Comparison of ENCODE assay signal across 24 cellular contexts in the genomic region with DNA sequence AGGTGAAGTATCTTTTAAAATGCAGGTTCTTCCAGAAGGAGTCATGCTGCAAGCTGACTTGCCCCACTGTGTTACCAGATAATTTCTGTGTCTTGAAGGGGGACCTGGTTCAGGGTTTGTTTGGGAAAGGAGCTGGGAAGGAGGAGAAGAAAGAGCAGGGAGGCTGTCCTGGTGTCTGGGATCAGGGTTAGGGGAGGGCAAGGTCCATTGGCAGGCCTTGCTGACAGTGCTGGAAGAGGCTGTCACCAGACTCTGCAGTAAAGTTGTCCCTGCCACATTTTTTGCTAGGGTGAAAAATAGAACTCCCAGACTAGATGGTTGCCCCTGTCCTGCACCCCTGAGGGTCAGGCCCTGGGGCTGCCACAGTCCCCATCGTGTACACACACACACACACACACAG. TPM values are rescaled to one million over a fixed set of nuclear protein-coding genes. Genes with fewer than 3 reads are reported as not detected.
A peak's percentile ranks its signal among the peaks of the same experiment; 100 is the strongest.
DNase-seq lines count a peak whose midpoint lies in the region; ATAC-seq and TF ChIP-seq lines count a peak whose summit lies in the region.
"Had no signal": no experiment of that assay in that cellular context is flagged by ENCODE, and none has a peak within 500 bp of the region (broad histone marks: within the 10 kb centered on the region; RNA-seq: fewer than 3 reads in every experiment).

No MANE protein-coding gene starts in this region.

- H3K27ac Mint-ChIP-seq in endothelial cell (ENCODE audit: unreplicated experiment) = no peak overlapping the region
- H3K27ac Mint-ChIP-seq: CD4-positive, alpha-beta memory T cell had no signal

- peaks cover 2% of the 10 kb centered on the region for H3K4me1 ChIP-seq in right cardiac atrium (ENCODE audit: control insufficient read depth, insufficient read depth, low read length)
- no peaks in the 10 kb centered on the region for H3K4me1 ChIP-seq in osteoblast (ENCODE audit: insufficient read depth, low read length)
- H3K4me1 ChIP-seq in uterus = no peaks in the 10 kb centered on the region
- H3K4me1 ChIP-seq: BLaER1, Peyer's patch had no signal

- no peak overlapping the region for H2AFZ ChIP-seq in osteoblast (ENCODE audit: low read length)

- DNase-seq in HuH-7 (ENCODE audit: low spot score) (peak; percentile 34), endothelial cell (ENCODE audit: low spot score) (no peak), right cardiac atrium (peak in 1 of 3 donors; percentile 30), osteoblast (ENCODE audit: insufficient read length, low spot score, missing footprints) (peak; percentile 31), HK-2 (ENCODE audit: unreplicated experiment) (no peak), uterus (no peak)
- no peak for DNase-seq in activated T-cell treated with anti-CD3 and anti-CD28 coated beads, Interleukin-2, amount 50 U/mL, for 48 hours
- DNase-seq: Calu3; CD4-positive, alpha-beta memory T cell; DMS153; Karpas-422; MV-4-11; NCI-H1105 treated with DMSO at 0.1 percent for 48 hours; NCI-H2029 treated with DMSO at 0.1 percent for 48 hours; NCI-H345; NCI-H524 treated with DMSO at 0.1 percent for 48 hours; NCI-H82; Peyer's patch had no signal

- H3K4me2 ChIP-seq in osteoblast (ENCODE audit: insufficient read depth, low read length) = no peak overlapping the region
- H3K4me2 ChIP-seq: BLaER1 had no signal

- no peaks in the 10 kb centered on the region for H3K4me1 Mint-ChIP-seq in endothelial cell (ENCODE audit: unreplicated experiment)
- H3K4me1 Mint-ChIP-seq: CD4-positive, alpha-beta memory T cell had no signal

- peak overlapping the region; percentile 59 for H3K4me3 Mint-ChIP-seq in endothelial cell (ENCODE audit: unreplicated experiment)
- H3K4me3 Mint-ChIP-seq: CD4-positive, alpha-beta memory T cell had no signal

- H3K9me3 ChIP-seq in right cardiac atrium (ENCODE audit: control insufficient read depth, low read length) = no peaks in the 10 kb centered on the region
- H3K9me3 ChIP-seq in osteoblast (ENCODE audit: low read depth, low read length) = no peaks in the 10 kb centered on the region
- no peaks in the 10 kb centered on the region for H3K9me3 ChIP-seq in uterus
- H3K9me3 ChIP-seq: BLaER1, Peyer's patch had no signal

- H3K27me3 Mint-ChIP-seq in endothelial cell (ENCODE audit: unreplicated experiment) = peaks cover 13% of the 10 kb centered on the region

- H3K36me3 ChIP-seq in osteoblast (ENCODE audit: insufficient read depth, low read length) (no peaks in the 10 kb centered on the region), uterus (no peaks in the 10 kb centered on the region)
- H3K36me3 ChIP-seq: Peyer's patch had no signal

- intact Hi-C loops in right cardiac atrium (cut with DNase I) (no loop called here), uterus (cut with DNase I; ENCODE audit: low total_unique reads) (no loop called here)

- H3K4me3 ChIP-seq in right cardiac atrium (ENCODE audit: low read length) = no peak overlapping the region
- H3K4me3 ChIP-seq in osteoblast (ENCODE audit: insufficient read depth, low read length) = no peak overlapping the region
- no peak overlapping the region for H3K4me3 ChIP-seq in uterus
- H3K4me3 ChIP-seq: BLaER1, Peyer's patch had no signal

- WGBS in right cardiac atrium = 32% methylated on average over 1 of the region's 1 CpG

- no peaks in the 10 kb centered on the region for H3K9me3 Mint-ChIP-seq in endothelial cell (ENCODE audit: unreplicated experiment)
- H3K9me3 Mint-ChIP-seq: CD4-positive, alpha-beta memory T cell had no signal

- H3K36me3 Mint-ChIP-seq in endothelial cell (ENCODE audit: low read depth, unreplicated experiment) = peaks cover 39% of the 10 kb centered on the region
- H3K36me3 Mint-ChIP-seq: CD4-positive, alpha-beta memory T cell had no signal

- no peaks in the 10 kb centered on the region for H3K27me3 ChIP-seq in right cardiac atrium (ENCODE audit: control insufficient read depth, insufficient read depth)
- no peaks in the 10 kb centered on the region for H3K27me3 ChIP-seq in osteoblast (ENCODE audit: insufficient read depth, low read length)
- no peaks in the 10 kb centered on the region for H3K27me3 ChIP-seq in uterus
- H3K27me3 ChIP-seq: BLaER1, Peyer's patch had no signal

- no peaks in the 10 kb centered on the region for H3K79me2 ChIP-seq in osteoblast (ENCODE audit: insufficient read depth, low read length)

- TF ChIP-seq POLR2A in uterus (IDR thresholded peaks at IDR 0.05) = no peak

- no peak for TF ChIP-seq CTCF in endothelial cell (IDR thresholded peaks at IDR 0.05; ENCODE audit: unreplicated experiment)
- TF ChIP-seq CTCF in osteoblast (IDR thresholded peaks at IDR 0.05; ENCODE audit: extremely low read depth, low read depth, low read length) = no peak
- TF ChIP-seq CTCF in uterus (IDR thresholded peaks at IDR 0.05) = no peak

- H3K27ac ChIP-seq in right cardiac atrium (ENCODE audit: low read length) (peak overlapping the region; percentile 33), osteoblast (ENCODE audit: low read depth, low read length) (no peak overlapping the region), uterus (no peak overlapping the region)
- H3K27ac ChIP-seq: BLaER1, Peyer's patch had no signal

- ATAC-seq in right cardiac atrium = peak; percentile 6 to 49
- ATAC-seq: HCT116 had no signal

- no peaks in the 10 kb centered on the region for H4K20me1 ChIP-seq in osteoblast (ENCODE audit: insufficient read depth, low read length)
- H4K20me1 ChIP-seq: BLaER1 had no signal

RNA-seq across cellular contexts. Expression of gene GLP1R, which starts 14.9 kb away (rescaled TPM):
- total RNA-seq in endothelial cell (ENCODE audit: unreplicated experiment) = 42.5 TPM
- 1 to 10 TPM; 3.1 to 9.4 (median 4.7) TPM for total RNA-seq in right cardiac atrium
- polyA plus RNA-seq in right cardiac atrium = 3.5 TPM
- not detected in 2 replicates for total RNA-seq in osteoblast
- total RNA-seq in uterus = under 1 TPM in 1 of 4 donors, not detected in 3; 0.55 TPM
- total RNA-seq: CD4-positive, alpha-beta memory T cell; G401; M059J; OCI-LY7; SK-MEL-5 had no signal
- polyA plus RNA-seq: CD4-positive, alpha-beta memory T cell had no signal

RNA-seq across cellular contexts. Expression of gene SAYSD1, which starts 51.5 kb away (rescaled TPM):
- 10.8 TPM for total RNA-seq in endothelial cell (ENCODE audit: unreplicated experiment)
- 10 to 100 TPM in 2 of 4 donors, 1 to 10 TPM in 2; 8.3 to 11.7 (median 9.9) TPM for total RNA-seq in right cardiac atrium
- 12.6 TPM for polyA plus RNA-seq in right cardiac atrium
- total RNA-seq in osteoblast = 29.8 and 31.1 TPM in 2 replicates
- total RNA-seq in uterus = 10 to 100 TPM; 10.3 to 34.8 (median 15.9) TPM

Comparison
In these comparisons a context has a peak if more than half of its experiments do, and no peak if none do; other contexts are left out.
1. DNase-seq: peak in HuH-7 (single experiment) and osteoblast (single experiment); none in endothelial cell (single experiment), activated T-cell treated with anti-CD3 and anti-CD28 coated beads, Interleukin-2, amount 50 U/mL, for 48 hours (0 of 2), HK-2 (single experiment) and uterus (0 of 2).